30 cellular contexts compared by ENCODE assay signal in the genomic region with DNA sequence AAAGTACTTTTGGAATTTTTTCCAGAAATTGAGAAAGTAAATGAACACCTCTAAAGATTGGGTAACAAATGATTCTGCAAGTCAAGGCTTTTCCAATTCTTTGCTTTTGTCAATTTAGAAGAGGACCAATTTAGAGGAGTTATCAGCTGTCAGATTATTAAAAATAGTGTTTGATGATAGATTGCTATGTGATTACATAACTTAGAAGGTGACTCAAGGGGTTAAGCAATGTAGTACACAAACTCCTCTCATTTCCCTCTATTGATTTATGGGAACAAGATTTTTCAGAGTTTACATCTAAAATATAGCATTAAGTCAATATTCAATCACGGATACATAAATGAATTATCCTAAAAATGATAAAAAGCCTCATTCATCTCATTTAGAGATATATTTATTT.
"Had no signal": no experiment of that assay in that cellular context is flagged by ENCODE, and none has a peak within 500 bp of the region (broad histone marks: within the 10 kb centered on the region; RNA-seq: fewer than 3 reads in every experiment).

No MANE protein-coding gene starts in this region.

- FAIRE-seq: keratinocyte, small intestine, urothelium cell line had no signal

- H3K36me3 ChIP-seq: left lung, lower lobe of right lung, neural progenitor cell, neutrophil, prostate gland, spleen, suprapubic skin, thoracic aorta, tibial artery, upper lobe of right lung had no signal

- H3K27ac Mint-ChIP-seq: mesothelial cell of epicardium; naive B cell; natural killer cell; nephron progenitor cell; neural progenitor cell; stimulated activated effector memory CD8-positive, alpha-beta T cell treated with anti-CD3 and anti-CD28 coated beads, Interleukin-12 subunit alpha, Interleukin-12 subunit beta, amount 100 ng/mL, for 72 hours; stimulated activated naive CD8-positive, alpha-beta T cell treated with anti-CD3 and anti-CD28 coated beads, Interleukin-15, Interleukin-2, amounts not matched to agents 100 ng/mL and 50 ng/mL, for 24 hours had no signal

- H3K4me3 ChIP-seq: left lung, lower lobe of right lung, neural progenitor cell, prostate gland, spleen, suprapubic skin, thoracic aorta, tibial artery, upper lobe of right lung had no signal

- H3K4me3 Mint-ChIP-seq: mesothelial cell of epicardium; naive B cell; natural killer cell; nephron progenitor cell; neural progenitor cell; stimulated activated effector memory CD8-positive, alpha-beta T cell treated with anti-CD3 and anti-CD28 coated beads, Interleukin-12 subunit alpha, Interleukin-12 subunit beta, amount 100 ng/mL, for 72 hours; stimulated activated naive CD8-positive, alpha-beta T cell treated with anti-CD3 and anti-CD28 coated beads, Interleukin-15, Interleukin-2, amounts not matched to agents 100 ng/mL and 50 ng/mL, for 24 hours had no signal

- H3K27me3 ChIP-seq: left lung, neural progenitor cell, neutrophil, spleen, suprapubic skin, tibial artery had no signal

- DNase-seq: hippocampal formation; kidney glomerular epithelial cell; left colon; left lung; lower lobe of right lung; mesendoderm; naive B cell; natural killer cell; nephron progenitor cell; occipital lobe; retina; right cardiac atrium; small intestine; spleen; stimulated activated CD4-positive, alpha-beta T cell treated with anti-CD3 and anti-CD28 coated beads, Interleukin-4, amount 100 ng/mL, for 24 hours; stimulated activated naive CD4-positive, alpha-beta T cell; tibial artery; trophoblast cell; upper lobe of right lung had no signal

- H3K4me1 Mint-ChIP-seq: naive B cell; natural killer cell; stimulated activated effector memory CD8-positive, alpha-beta T cell treated with anti-CD3 and anti-CD28 coated beads, Interleukin-12 subunit alpha, Interleukin-12 subunit beta, amount 100 ng/mL, for 72 hours had no signal

- H3K9me3 Mint-ChIP-seq: natural killer cell; nephron progenitor cell; neural progenitor cell; stimulated activated effector memory CD8-positive, alpha-beta T cell treated with anti-CD3 and anti-CD28 coated beads, Interleukin-12 subunit alpha, Interleukin-12 subunit beta, amount 100 ng/mL, for 72 hours; stimulated activated naive CD8-positive, alpha-beta T cell treated with anti-CD3 and anti-CD28 coated beads, Interleukin-15, Interleukin-2, amounts not matched to agents 100 ng/mL and 50 ng/mL, for 24 hours had no signal

- H3K36me3 Mint-ChIP-seq: mesothelial cell of epicardium; naive B cell; natural killer cell; neural progenitor cell; stimulated activated effector memory CD8-positive, alpha-beta T cell treated with anti-CD3 and anti-CD28 coated beads, Interleukin-12 subunit alpha, Interleukin-12 subunit beta, amount 100 ng/mL, for 72 hours had no signal

- ATAC-seq: left colon; left lung; lower lobe of right lung; natural killer cell; right cardiac atrium; sciatic nerve; stimulated activated effector memory CD8-positive, alpha-beta T cell treated with anti-CD3 and anti-CD28 coated beads, Interleukin-12 subunit alpha, Interleukin-12 subunit beta, amount 100 ng/mL, for 72 hours; upper lobe of right lung had no signal
